In the genomic region with DNA sequence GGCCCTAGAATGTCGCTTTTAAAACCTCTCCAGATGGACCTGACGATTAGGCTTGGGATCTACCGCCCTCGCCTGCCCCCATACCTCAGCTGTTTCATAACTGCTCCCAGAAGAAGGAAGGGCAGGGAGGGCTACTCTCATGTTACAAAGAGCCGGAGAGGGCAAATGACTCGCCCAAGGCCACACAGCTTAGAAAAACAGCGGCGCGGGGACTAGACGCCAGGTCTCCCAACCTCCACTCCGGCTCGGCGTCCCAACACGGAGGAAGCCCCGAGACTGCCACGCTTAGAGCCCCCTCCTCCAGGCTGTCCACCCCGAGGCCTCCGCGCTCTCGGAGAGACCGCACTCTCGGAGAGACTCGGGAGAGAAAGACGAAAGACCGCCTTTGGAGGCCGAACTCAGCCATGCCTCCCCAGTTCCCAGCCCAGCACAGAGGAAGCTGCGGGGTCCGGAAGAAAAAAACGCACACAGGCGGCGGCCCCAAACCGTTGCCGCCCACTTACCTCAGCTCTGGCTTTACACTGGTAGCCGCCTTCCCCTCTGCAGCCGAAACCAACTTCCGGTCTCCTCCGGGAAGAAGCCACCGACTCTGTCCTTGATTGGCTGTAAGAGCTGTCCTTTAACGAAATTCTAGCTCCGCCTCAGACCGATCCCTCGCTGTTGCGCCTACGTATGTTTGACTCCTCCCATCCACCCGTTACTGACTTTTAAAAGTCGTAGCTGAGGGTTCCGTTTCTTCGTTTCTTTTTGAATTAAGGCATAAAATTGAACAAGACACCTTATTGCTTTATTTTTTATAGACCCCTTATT, we compare ENCODE assay signal across 8 cellular contexts. TPM values are rescaled to one million over a fixed set of nuclear protein-coding genes. Genes with fewer than 3 reads are reported as not detected.
DNase-seq lines count a peak whose midpoint lies in the region; ATAC-seq and TF ChIP-seq lines count a peak whose summit lies in the region.

A gene with protein sequence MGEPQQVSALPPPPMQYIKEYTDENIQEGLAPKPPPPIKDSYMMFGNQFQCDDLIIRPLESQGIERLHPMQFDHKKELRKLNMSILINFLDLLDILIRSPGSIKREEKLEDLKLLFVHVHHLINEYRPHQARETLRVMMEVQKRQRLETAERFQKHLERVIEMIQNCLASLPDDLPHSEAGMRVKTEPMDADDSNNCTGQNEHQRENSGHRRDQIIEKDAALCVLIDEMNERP (minus strand): TSS at position 549 of the 810 bp plus-strand sequence. CDS start 3,434 bp downstream, outside the sequence.

- H3K79me2 ChIP-seq in PC-3 (ENCODE audit: low read length): peaks cover 51% of the 10 kb centered on the region

- intact Hi-C loops in PC-3 (cut with micrococcal nuclease): loop anchor here (10.0 kb wide), 1 partner anchor 1992 kb away; no protein-coding TSS in a partner anchor

- no peaks in the 10 kb centered on the region for H3F3A ChIP-seq in PC-3 (ENCODE audit: low read length, unreplicated experiment)

- POLR2A ChIA-PET in PC-3 (lab: Charles Lee; ENCODE audit: unreplicated experiment): interaction anchor here (0.6 to 0.7 kb wide), 3 partner anchors 10 to 305 kb away, joined by 3 to 6 read pairs (median 4); no protein-coding TSS in a partner anchor

- peak; percentile 99 for DNase-seq in DMS114 treated with DMSO at 0.1 percent for 48 hours (lab: John Stamatoyannopoulos, UW; ENCODE audit: unreplicated experiment)
- peak; percentile 100 for DNase-seq in PC-3
- peak; percentile 86 for DNase-seq in activated T-cell treated with anti-CD3 and anti-CD28 coated beads for 48 hours (ENCODE audit: low read depth)
- peak; percentile 98 to 99 for DNase-seq in erythroblast (lab: John Stamatoyannopoulos, UW)
- peak; percentile 90 for DNase-seq in stimulated activated CD8-positive, alpha-beta memory T cell treated with anti-CD3 and anti-CD28 coated beads, Interleukin-4, amount 100 ng/mL, for 48 hours

- peak within 1 kb of the TSS; percentile 83 for H3K4me2 ChIP-seq in PC-3 (ENCODE audit: low read length)

- H3K36me3 ChIP-seq in PC-3 (ENCODE audit: low read depth, low read length) (peaks cover 20% of the 10 kb centered on the region), mucosa of rectum (ENCODE audit: control insufficient read depth in 2 of 2, insufficient read depth in 2 of 2, low read length in 2 of 2) (peaks cover 14 to 15% of the 10 kb centered on the region in 2 donors)

- TF ChIP-seq RAD21 in Ishikawa (IDR thresholded peaks at IDR 0.05; ENCODE audit: low read depth): no peak

- H3K4me1 ChIP-seq in PC-3 (ENCODE audit: insufficient read depth, low read length): peaks cover 10% of the 10 kb centered on the region; the same call in 1 of the 2 replicates
- H3K4me1 ChIP-seq in mucosa of rectum (ENCODE audit: control insufficient read depth in 2 of 2, insufficient read depth in 2 of 2, low read length in 2 of 2): peaks cover 0 to 6% of the 10 kb centered on the region in 2 donors

- no peak for TF ChIP-seq EP300 in Ishikawa (IDR thresholded peaks at IDR 0.05; ENCODE audit: borderline replicate concordance)

- peak within 1 kb of the TSS; percentile 87 for H3K9ac ChIP-seq in PC-3 (ENCODE audit: low read length)
- H3K9ac ChIP-seq in mucosa of rectum (ENCODE audit: low read depth in 1 of 2, low read length in 2 of 2): peak within 1 kb of the TSS; percentile 91 to 92

- BruUV-seq in PC-3 (replicated peaks; lab: Mats Ljungman, UMichigan): TSS peak; percentile 73

- no peak for TF ChIP-seq CTCF in PC-3 (conservative IDR thresholded peaks at IDR 0.05; ENCODE audit: low read depth, low read length)

- peak within 1 kb of the TSS; percentile 94 for H2AFZ ChIP-seq in PC-3 (ENCODE audit: low read length)

- peak; percentile 98 for TF ChIP-seq POLR2A in erythroblast (IDR thresholded peaks at IDR 0.05; ENCODE audit: low read length)

- no peaks in the 10 kb centered on the region for H4K20me1 ChIP-seq in PC-3 (ENCODE audit: low read length)

- H3K4me3 ChIP-seq in PC-3 (ENCODE audit: low read length): peak within 1 kb of the TSS; percentile 79
- peak within 1 kb of the TSS; percentile 92 to 94 for H3K4me3 ChIP-seq in mucosa of rectum (ENCODE audit: low read length in 2 of 2)

- ATAC-seq in GM21576 (IDR thresholded peaks at IDR 0.05; ENCODE audit: unreplicated experiment) (peak; percentile 99), PC-3 (peak; percentile 99)

- H3K9me3 ChIP-seq in PC-3 (ENCODE audit: low read length) (no peaks in the 10 kb centered on the region), mucosa of rectum (ENCODE audit: control insufficient read depth in 2 of 2, low read length in 2 of 2) (no peaks in the 10 kb centered on the region)

- CTCF ChIA-PET in PC-3 (lab: Charles Lee): interaction anchor here (0.6 to 2.0 kb wide), 4 partner anchors 10 to 474 kb away, joined by 3 to 15 read pairs (median 6); no protein-coding TSS in a partner anchor

- H3K27me3 ChIP-seq in PC-3 (ENCODE audit: low read length) (no peaks in the 10 kb centered on the region), mucosa of rectum (ENCODE audit: control insufficient read depth in 2 of 2, insufficient read depth in 2 of 2, low read length in 2 of 2) (no peaks in the 10 kb centered on the region)

- no peaks in the 10 kb centered on the region for H3K9me2 ChIP-seq in PC-3 (replicated peaks; ENCODE audit: low read length)

- H3K27ac ChIP-seq in PC-3 (ENCODE audit: low read length): peak within 1 kb of the TSS; percentile 16
- peak within 1 kb of the TSS; percentile 81 to 89 for H3K27ac ChIP-seq in mucosa of rectum (ENCODE audit: low read depth in 2 of 2, low read length in 2 of 2)

TF ChIP-seq in Ishikawa, 13 proteins besides CTCF, POLR2A, EP300 and RAD21:
- no peak for TF ChIP-seq TEAD4 (IDR thresholded peaks at IDR 0.05)
- no peak for TF ChIP-seq USF1 (IDR thresholded peaks at IDR 0.05)
- TF ChIP-seq YY1 (IDR thresholded peaks at IDR 0.05; ENCODE audit: low read depth): no peak
- no peak for TF ChIP-seq EGR1 (IDR thresholded peaks at IDR 0.05)
- TF ChIP-seq TAF1 (IDR thresholded peaks at IDR 0.05; ENCODE audit: low read depth): peak; percentile 73; the same call in 1 of the 2 replicates
- no peak for TF ChIP-seq TCF12 (IDR thresholded peaks at IDR 0.05; ENCODE audit: low read depth)
- 0 out of 2 replicates have a peak, but pooled peaks have one; percentile 21 for TF ChIP-seq CEBPB (IDR thresholded peaks at IDR 0.05)
- TF ChIP-seq FOXM1 (IDR thresholded peaks at IDR 0.05; ENCODE audit: borderline replicate concordance, low read depth): peak; percentile 53; the same call in 1 of the 2 replicates
TF ChIP-seq in Ishikawa: peak in this region for 3.

RNA-seq across cellular contexts. Expression of the gene that starts here (rescaled TPM):
- total RNA-seq in PC-3 (2014; rRNA removed): 10.6 and 14.8 TPM in 2 replicates

Comparison
In these comparisons a context has a peak if more than half of its experiments do, and no peak if none do; other contexts are left out.
1. Peak in every context shown above with its lines: DNase-seq, ATAC-seq, H3K4me3 ChIP-seq and H3K27ac ChIP-seq.